ENCODE assay signal across 14 cellular contexts in the genomic region with DNA sequence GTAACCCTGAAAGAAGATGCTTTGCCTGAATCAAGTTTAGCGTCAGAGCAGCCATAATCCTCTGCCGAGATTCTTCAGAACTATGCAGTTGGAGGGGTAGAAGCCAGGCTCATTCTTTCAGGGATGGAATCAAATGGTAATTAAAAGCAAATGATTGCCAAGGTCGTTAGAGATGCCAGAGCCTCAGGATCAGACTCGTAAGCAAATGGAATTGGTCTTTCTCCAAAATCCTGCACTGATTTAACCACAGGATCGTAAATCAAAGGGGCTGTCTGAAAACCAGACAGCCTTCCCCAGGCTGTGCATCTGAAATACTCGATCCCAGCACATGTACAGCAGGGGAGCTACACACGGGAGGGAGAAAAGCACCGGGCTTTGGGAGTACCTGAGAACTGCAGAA. TPM values are rescaled to one million over a fixed set of nuclear protein-coding genes. Genes with fewer than 3 reads are reported as not detected.
DNase-seq lines count a peak whose midpoint lies in the region; FAIRE-seq and TF ChIP-seq lines count a peak whose summit lies in the region.
"Had no signal": no experiment of that assay in that cellular context is flagged by ENCODE, and none has a peak within 500 bp of the region (broad histone marks: within the 10 kb centered on the region; RNA-seq: fewer than 3 reads in every experiment).

No MANE protein-coding gene starts in this region.

- no peaks in the 10 kb centered on the region for H3K9me3 Mint-ChIP-seq in MCF 10A (ENCODE audit: unreplicated experiment)

- no peak for FAIRE-seq in keratinocyte (lab: Jason Lieb, UNC)

- no peaks in the 10 kb centered on the region for H3K9me3 ChIP-seq in breast epithelium
- no peaks in the 10 kb centered on the region for H3K9me3 ChIP-seq in keratinocyte (ENCODE audit: control insufficient read depth, low read depth, low read length)
- no peaks in the 10 kb centered on the region for H3K9me3 ChIP-seq in vagina

- CTCF ChIA-PET in MCF 10A (lab: Yijun Ruan, JAX), result interaction anchor here (0.7 kb wide), 1 partner anchor 43 kb away, joined by 3 read pairs; no protein-coding TSS in a partner anchor

- H3K4me3 Mint-ChIP-seq in MCF 10A (ENCODE audit: unreplicated experiment), result no peak overlapping the region
- H3K4me3 Mint-ChIP-seq: activated naive CD8-positive, alpha-beta T cell had no signal

- H3K4me1 ChIP-seq in breast epithelium, result peaks cover 0 to 14% of the 10 kb centered on the region in 2 donors
- H3K4me1 ChIP-seq in keratinocyte (ENCODE audit: control insufficient read depth, extremely low read depth, insufficient read depth, low read length), result peaks cover 4% of the 10 kb centered on the region
- peaks cover 27% of the 10 kb centered on the region for H3K4me1 ChIP-seq in vagina

- POLR2A ChIA-PET in MCF 10A (lab: Yijun Ruan, JAX), result no interaction called here

- no peak overlapping the region for H3K4me3 ChIP-seq in breast epithelium
- H3K4me3 ChIP-seq in keratinocyte (ENCODE audit: control insufficient read depth in 2 of 3, extremely low read depth in 1 of 3, insufficient read depth in 2 of 3, low read depth in 1 of 3, low read length in 3 of 3), result no peak overlapping the region
- H3K4me3 ChIP-seq in vagina, result no peak overlapping the region
- H3K4me3 ChIP-seq: PC-9 had no signal

- TF ChIP-seq CTCF in breast epithelium (IDR thresholded peaks at IDR 0.05), result no peak
- no peak for TF ChIP-seq CTCF in MCF 10A (IDR thresholded peaks at IDR 0.05; ENCODE audit: unreplicated experiment)
- TF ChIP-seq CTCF in keratinocyte (optimal IDR thresholded peaks at IDR 0.05 in 1 of 3, IDR thresholded peaks at IDR 0.05 in 1 of 3, conservative IDR thresholded peaks at IDR 0.05 in 1 of 3; ENCODE audit: extremely low read depth in 1 of 3, insufficient read depth in 2 of 3, low read length in 3 of 3), result no peak
- TF ChIP-seq CTCF in vagina (IDR thresholded peaks at IDR 0.05), result no peak
- no peak for TF ChIP-seq CTCF in GM13976 (IDR thresholded peaks at IDR 0.05; ENCODE audit: borderline replicate concordance, control extremely low read depth, extremely low read depth, insufficient read depth, missing control alignments)

- BruUV-seq in MCF 10A (replicated peaks; lab: Mats Ljungman, UMichigan), result no TSS peak

- H4K20me1 ChIP-seq in keratinocyte (ENCODE audit: control insufficient read depth, extremely low read depth, insufficient read depth, low read length), result no peaks in the 10 kb centered on the region

- H3K9me1 ChIP-seq in keratinocyte (ENCODE audit: control insufficient read depth, extremely low read depth, insufficient read depth, low read length), result no peaks in the 10 kb centered on the region

- in situ Hi-C loops in KBM-7 (cut with MboI; ENCODE audit: low pct_unique_long_range_greater_than_20kb, low sequenced_read_pairs), result no loop called here
- in situ Hi-C loops in GM13976 (cut with MboI; ENCODE audit: low sequenced_read_pairs, unreplicated experiment), result no loop called here

- H3K36me3 ChIP-seq in breast epithelium (no peaks in the 10 kb centered on the region), keratinocyte (ENCODE audit: control insufficient read depth in 2 of 2, extremely low read depth in 1 of 2, insufficient read depth in 2 of 2, low read length in 2 of 2) (no peaks in the 10 kb centered on the region), vagina (peaks cover 4 to 10% of the 10 kb centered on the region in 2 donors)

- no peaks in the 10 kb centered on the region for H3K27me3 ChIP-seq in breast epithelium
- H3K27me3 ChIP-seq in keratinocyte (ENCODE audit: control insufficient read depth, extremely low read depth, insufficient read depth, low read length), result peaks cover 3% of the 10 kb centered on the region
- no peaks in the 10 kb centered on the region for H3K27me3 ChIP-seq in vagina

- peaks cover 6% of the 10 kb centered on the region for H3K36me3 Mint-ChIP-seq in MCF 10A (ENCODE audit: insufficient read depth, unreplicated experiment)
- H3K36me3 Mint-ChIP-seq: activated naive CD8-positive, alpha-beta T cell had no signal

- intact Hi-C loops in breast epithelium (cut with DNase I; ENCODE audit: low total_unique reads), result no loop called here
- intact Hi-C loops in MCF 10A (cut with micrococcal nuclease), result no loop called here
- intact Hi-C loops in vagina (cut with DNase I), result no loop called here

- no peak for DNase-seq in breast epithelium (ENCODE audit: low spot score in 2 of 2)
- DNase-seq in MCF 10A (ENCODE audit: unreplicated experiment), result no peak
- peak; percentile 56 for DNase-seq in amniotic epithelial cell (ENCODE audit: low read depth)
- DNase-seq in keratinocyte (ENCODE audit: low read depth, low spot score), result no peak
- DNase-seq in vagina (ENCODE audit: extremely low spot score in 2 of 2), result no peak
- DNase-seq in KBM-7, result no peak
- no peak for DNase-seq in NOMO-1 treated with dmso at 0.1 percent for 144 hours (lab: John Stamatoyannopoulos, UW; ENCODE audit: unreplicated experiment)
- DNase-seq in GM13976 (ENCODE audit: low spot score), result no peak
- DNase-seq: GDM1, NCI-H1436 treated with DMSO at 0.1 percent for 48 hours, PC-9 had no signal

- H3K27ac ChIP-seq in breast epithelium, result peak overlapping the region; percentile 71 to 80
- no peak overlapping the region for H3K27ac ChIP-seq in keratinocyte (ENCODE audit: control insufficient read depth, insufficient read depth, low read length)
- peak overlapping the region; percentile 58 for H3K27ac ChIP-seq in vagina
- H3K27ac ChIP-seq: PC-9 had no signal

- TF ChIP-seq POLR2A in breast epithelium (IDR thresholded peaks at IDR 0.05), result no peak
- no peak for TF ChIP-seq POLR2A in vagina (IDR thresholded peaks at IDR 0.05)

- H3K79me2 ChIP-seq in keratinocyte (ENCODE audit: control insufficient read depth, insufficient read depth, low read length), result no peaks in the 10 kb centered on the region

- H3K9ac ChIP-seq in keratinocyte (ENCODE audit: control insufficient read depth, extremely low read depth, insufficient read depth, low read length), result no peak overlapping the region

- no peak overlapping the region for H3K27ac Mint-ChIP-seq in MCF 10A (ENCODE audit: low read depth, unreplicated experiment)
- H3K27ac Mint-ChIP-seq: activated naive CD8-positive, alpha-beta T cell had no signal

- H3K4me1 Mint-ChIP-seq in MCF 10A (ENCODE audit: insufficient read depth, unreplicated experiment), result no peaks in the 10 kb centered on the region

- peak overlapping the region; percentile 4 for H3K4me2 ChIP-seq in keratinocyte (ENCODE audit: control insufficient read depth, extremely low read depth, insufficient read depth, low read depth, low read length)
- H3K4me2 ChIP-seq: PC-9 had no signal

- dilution Hi-C loops in keratinocyte (cut with MboI; ENCODE audit: extremely low pct_ligation_motif_present, low sequenced_read_pairs), result no loop called here

- no peaks in the 10 kb centered on the region for H3K27me3 Mint-ChIP-seq in MCF 10A (ENCODE audit: insufficient read depth, unreplicated experiment)

- no peak overlapping the region for H2AFZ ChIP-seq in keratinocyte (ENCODE audit: control insufficient read depth, low read length)
- H2AFZ ChIP-seq: PC-9 had no signal

RNA-seq across cellular contexts. Expression of a gene that starts 22.0 kb away (rescaled TPM):
- 100 to 1,000 TPM in 1 of 3 donors, 10 to 100 TPM in 2; 34.1 to 275 (median 38.8) TPM for total RNA-seq in breast epithelium
- total RNA-seq in MCF 10A (2022), result 0.37 and 0.54 TPM in 2 replicates
- polyA plus RNA-seq in keratinocyte, result 1.4 to 17.2 TPM (median 8.5 TPM) in 3 replicates
- 1.9 TPM for polyA plus RNA-seq in keratinocyte (2011; ENCODE audit: low read depth)
- 3.0 and 3.3 TPM in 2 replicates for polyA plus RNA-seq in keratinocyte (2011; cell fraction: cytosol; rRNA removed)
- polyA plus RNA-seq in keratinocyte (2011; cell fraction: nucleus; rRNA removed), result 2.6 and 3.5 TPM in 2 replicates
- polyA plus RNA-seq in keratinocyte (2012; ENCODE audit: low replicate concordance), result 2.4 and 10.5 TPM in 2 replicates
- polyA minus RNA-seq in keratinocyte, result 0.49 to 11.2 TPM (median 4.6 TPM) in 3 replicates
- polyA minus RNA-seq in keratinocyte (2011; cell fraction: cytosol; rRNA and poly(A)+ RNA removed), result 4.8 TPM
- 0.54 and 3.4 TPM in 2 replicates for polyA minus RNA-seq in keratinocyte (2011; cell fraction: nucleus; rRNA and poly(A)+ RNA removed)
- 110 TPM for total RNA-seq in vagina
- total RNA-seq: activated CD8-positive, alpha-beta memory T cell treated with anti-CD3 and anti-CD28 coated beads for 36 hours; PC-9; T-helper 2 cell treated with Interferon-gamma antibody and Interleukin-4, amounts not matched to agents 100 ng/mL and 5 ng/mL, for 36 hours had no signal

RNA-seq across cellular contexts. Expression of a gene that starts 49.4 kb away (rescaled TPM):
- total RNA-seq in breast epithelium (10 to 100 TPM; 23.2 to 46.7 (median 24.6) TPM), MCF 10A (2022) (31.8 and 32.2 TPM in 2 replicates), vagina (26.0 TPM)
- 19.8 to 30.8 TPM (median 22.8 TPM) in 3 replicates for polyA plus RNA-seq in keratinocyte
- 19.1 TPM for polyA plus RNA-seq in keratinocyte (2011; ENCODE audit: low read depth)
- polyA plus RNA-seq in keratinocyte (2011; cell fraction: cytosol; rRNA removed), result 12.7 and 23.7 TPM in 2 replicates
- polyA plus RNA-seq in keratinocyte (2011; cell fraction: nucleus; rRNA removed), result 27.7 and 33.9 TPM in 2 replicates
- polyA plus RNA-seq in keratinocyte (2012; ENCODE audit: low replicate concordance), result 16.2 and 19.5 TPM in 2 replicates
- polyA minus RNA-seq in keratinocyte, result 9.9 to 23.5 TPM (median 12.2 TPM) in 3 replicates
- 10.7 TPM for polyA minus RNA-seq in keratinocyte (2011; cell fraction: cytosol; rRNA and poly(A)+ RNA removed)
- 9.4 and 21.6 TPM in 2 replicates for polyA minus RNA-seq in keratinocyte (2011; cell fraction: nucleus; rRNA and poly(A)+ RNA removed)

Comparison
In these comparisons a context has a peak if more than half of its experiments do, and no peak if none do; other contexts are left out.
1. RNA of a gene that starts 22.0 kb away (total RNA-seq): 110 TPM in vagina (single experiment) and 34.1 to 275 TPM in breast epithelium; 0.37 to 0.54 TPM in MCF 10A; every median in the first group is over 10 times any median in the second.